In genomic region chr1:248404024-248404423, GRCh38 we compare ENCODE assay signal across 13 cellular contexts. TPM values are rescaled to one million over a fixed set of nuclear protein-coding genes. Genes with fewer than 3 reads are reported as not detected.
A peak's percentile ranks its signal among the peaks of the same experiment; 100 is the strongest.
DNase-seq lines count a peak whose midpoint lies in the region; ATAC-seq, FAIRE-seq and TF ChIP-seq lines count a peak whose summit lies in the region.
"Had no signal": no experiment of that assay in that cellular context is flagged by ENCODE, and none has a peak within 500 bp of the region (broad histone marks: within the 10 kb centered on the region; RNA-seq: fewer than 3 reads in every experiment).

No MANE protein-coding gene starts in this region.

- TF ChIP-seq CTCF in SU-DHL-6 (IDR thresholded peaks at IDR 0.05; ENCODE audit: insufficient read depth, low read length, poor library complexity, severe bottlenecking) (peak; percentile 13), keratinocyte (optimal IDR thresholded peaks at IDR 0.05 in 1 of 3, IDR thresholded peaks at IDR 0.05 in 1 of 3, conservative IDR thresholded peaks at IDR 0.05 in 1 of 3; ENCODE audit: extremely low read depth in 1 of 3, insufficient read depth in 2 of 3, low read length in 3 of 3) (no peak)

- no peak for ATAC-seq in HG03159 (IDR thresholded peaks at IDR 0.05; ENCODE audit: unreplicated experiment)
- ATAC-seq: left lung had no signal

- H3K4me2 ChIP-seq in SU-DHL-6 (ENCODE audit: low read depth, low read length, poor library complexity, severe bottlenecking) (no peak overlapping the region), keratinocyte (ENCODE audit: control insufficient read depth, extremely low read depth, insufficient read depth, low read depth, low read length) (no peak overlapping the region)

- H3K9me3 ChIP-seq in SU-DHL-6 (ENCODE audit: insufficient read depth, low read length) (no peaks in the 10 kb centered on the region), keratinocyte (ENCODE audit: control insufficient read depth, low read depth, low read length) (no peaks in the 10 kb centered on the region)
- H3K9me3 ChIP-seq: left lung, right atrium auricular region had no signal

- FAIRE-seq in keratinocyte (lab: Jason Lieb, UNC), result no peak

- H3K36me3 ChIP-seq in SU-DHL-6 (ENCODE audit: low read length) (no peaks in the 10 kb centered on the region), keratinocyte (ENCODE audit: control insufficient read depth in 2 of 2, extremely low read depth in 1 of 2, insufficient read depth in 2 of 2, low read length in 2 of 2) (no peaks in the 10 kb centered on the region)
- H3K36me3 ChIP-seq: left lung, right atrium auricular region had no signal

- peaks cover 3% of the 10 kb centered on the region for H3K4me1 Mint-ChIP-seq in T-helper 2 cell treated with Interferon-gamma antibody and Interleukin-4, amounts not matched to agents 5 μg/mL and 100 μg/mL, for 36 hours (ENCODE audit: low read depth)

- no peaks in the 10 kb centered on the region for H3K9me1 ChIP-seq in keratinocyte (ENCODE audit: control insufficient read depth, extremely low read depth, insufficient read depth, low read length)

- DNase-seq in NCI-H510A treated with DMSO at 0.1 percent for 48 hours (lab: John Stamatoyannopoulos, UW) (peak; percentile 1), NCI-H510A (lab: John Stamatoyannopoulos, UW) (no peak), HPDE6-E6E7 (ENCODE audit: extremely low spot score) (peak; percentile 6), keratinocyte (ENCODE audit: low read depth, low spot score) (peak; percentile 4), NCI-H2029 treated with DMSO at 0.1 percent for 48 hours (lab: John Stamatoyannopoulos, UW) (no peak)
- no peak for DNase-seq in T-helper 2 cell treated with Interferon-gamma antibody and Interleukin-4, amounts not matched to agents 5 μg/mL and 100 μg/mL, for 36 hours (ENCODE audit: low spot score)
- DNase-seq: activated gamma-delta T cell treated with Interleukin-2 at 50 U/mL for 16 hours, left lung, NCI-H1092 had no signal

- no peaks in the 10 kb centered on the region for H3K36me3 Mint-ChIP-seq in T-helper 2 cell treated with Interferon-gamma antibody and Interleukin-4, amounts not matched to agents 5 μg/mL and 100 μg/mL, for 36 hours (ENCODE audit: low read depth)

- H3K27ac ChIP-seq in SU-DHL-6 (ENCODE audit: low read depth, low read length) (no peak overlapping the region), keratinocyte (ENCODE audit: control insufficient read depth, insufficient read depth, low read length) (no peak overlapping the region)
- H3K27ac ChIP-seq: left lung, right atrium auricular region had no signal

- H3K27ac Mint-ChIP-seq in T-helper 2 cell treated with Interferon-gamma antibody and Interleukin-4, amounts not matched to agents 5 μg/mL and 100 μg/mL, for 36 hours, result no peak overlapping the region

- H3F3A ChIP-seq in SU-DHL-6 (ENCODE audit: insufficient read depth), result no peaks in the 10 kb centered on the region

- dilution Hi-C loops in keratinocyte (cut with MboI; ENCODE audit: extremely low pct_ligation_motif_present, low sequenced_read_pairs), result no loop called here

- no peaks in the 10 kb centered on the region for H3K9me2 ChIP-seq in SU-DHL-6 (replicated peaks; ENCODE audit: insufficient read depth, low read length)

- H3K4me3 ChIP-seq in SU-DHL-6 (ENCODE audit: insufficient read depth, low read length, poor library complexity, severe bottlenecking) (no peak overlapping the region), keratinocyte (ENCODE audit: control insufficient read depth in 2 of 3, extremely low read depth in 1 of 3, insufficient read depth in 2 of 3, low read depth in 1 of 3, low read length in 3 of 3) (no peak overlapping the region)
- H3K4me3 ChIP-seq: left lung, right atrium auricular region had no signal

- no peaks in the 10 kb centered on the region for H4K20me1 ChIP-seq in SU-DHL-6 (ENCODE audit: low read depth, low read length)
- no peaks in the 10 kb centered on the region for H4K20me1 ChIP-seq in keratinocyte (ENCODE audit: control insufficient read depth, extremely low read depth, insufficient read depth, low read length)

- H3K9ac ChIP-seq in SU-DHL-6 (ENCODE audit: low read length) (no peak overlapping the region), keratinocyte (ENCODE audit: control insufficient read depth, extremely low read depth, insufficient read depth, low read length) (no peak overlapping the region)

- no peak overlapping the region for H3K4me3 Mint-ChIP-seq in T-helper 2 cell treated with Interferon-gamma antibody and Interleukin-4, amounts not matched to agents 5 μg/mL and 100 μg/mL, for 36 hours

- H3K27me3 ChIP-seq in SU-DHL-6 (ENCODE audit: low read length) (no peaks in the 10 kb centered on the region), keratinocyte (ENCODE audit: control insufficient read depth, extremely low read depth, insufficient read depth, low read length) (no peaks in the 10 kb centered on the region)
- H3K27me3 ChIP-seq: left lung, right atrium auricular region had no signal

- no peaks in the 10 kb centered on the region for H3K4me1 ChIP-seq in keratinocyte (ENCODE audit: control insufficient read depth, extremely low read depth, insufficient read depth, low read length)
- H3K4me1 ChIP-seq: left lung, right atrium auricular region had no signal

- H3K79me2 ChIP-seq in SU-DHL-6 (ENCODE audit: insufficient read depth, low read length), result no peaks in the 10 kb centered on the region
- H3K79me2 ChIP-seq in keratinocyte (ENCODE audit: control insufficient read depth, insufficient read depth, low read length), result no peaks in the 10 kb centered on the region

- no peaks in the 10 kb centered on the region for H3K27me3 Mint-ChIP-seq in T-helper 2 cell treated with Interferon-gamma antibody and Interleukin-4, amounts not matched to agents 5 μg/mL and 100 μg/mL, for 36 hours (ENCODE audit: low read depth)

- peaks cover 5% of the 10 kb centered on the region for H3K9me3 Mint-ChIP-seq in T-helper 2 cell treated with Interferon-gamma antibody and Interleukin-4, amounts not matched to agents 5 μg/mL and 100 μg/mL, for 36 hours

- H2AFZ ChIP-seq in SU-DHL-6 (ENCODE audit: low read depth, low read length, severe bottlenecking), result no peak overlapping the region
- H2AFZ ChIP-seq in keratinocyte (ENCODE audit: control insufficient read depth, low read length), result no peak overlapping the region

RNA-seq across cellular contexts. Expression of gene OR2T1, which starts 1.2 kb away (rescaled TPM):
- polyA plus RNA-seq in keratinocyte, result not detected in 3 replicates
- not detected for polyA plus RNA-seq in keratinocyte (2011; ENCODE audit: low read depth)
- not detected in 2 replicates for polyA plus RNA-seq in keratinocyte (2011; cell fraction: cytosol; rRNA removed)
- polyA plus RNA-seq in keratinocyte (2011; cell fraction: nucleus; rRNA removed), result not detected in 2 replicates
- polyA plus RNA-seq in keratinocyte (2012; ENCODE audit: low replicate concordance), result not detected in 2 replicates
- polyA minus RNA-seq in keratinocyte, result not detected in 3 replicates
- polyA minus RNA-seq in keratinocyte (2011; cell fraction: cytosol; rRNA and poly(A)+ RNA removed), result not detected
- not detected in 2 replicates for polyA minus RNA-seq in keratinocyte (2011; cell fraction: nucleus; rRNA and poly(A)+ RNA removed)
- polyA plus RNA-seq: AG04450 had no signal

RNA-seq across cellular contexts. Expression of gene OR2T6, which starts 28.5 kb away (rescaled TPM):
- not detected in 3 replicates for polyA plus RNA-seq in keratinocyte
- polyA plus RNA-seq in keratinocyte (2011; ENCODE audit: low read depth), result not detected
- polyA plus RNA-seq in keratinocyte (2011; cell fraction: cytosol; rRNA removed), result not detected in 2 replicates
- not detected in 2 replicates for polyA plus RNA-seq in keratinocyte (2011; cell fraction: nucleus; rRNA removed)
- not detected in 2 replicates for polyA plus RNA-seq in keratinocyte (2012; ENCODE audit: low replicate concordance)
- polyA minus RNA-seq in keratinocyte, result not detected in 3 replicates
- not detected for polyA minus RNA-seq in keratinocyte (2011; cell fraction: cytosol; rRNA and poly(A)+ RNA removed)
- polyA minus RNA-seq in keratinocyte (2011; cell fraction: nucleus; rRNA and poly(A)+ RNA removed), result not detected in 2 replicates
- polyA plus RNA-seq: AG04450 had no signal

RNA-seq across cellular contexts. Expression of gene OR2T2, which starts 41.4 kb away (rescaled TPM):
- polyA plus RNA-seq in keratinocyte, result not detected in 3 replicates
- not detected for polyA plus RNA-seq in keratinocyte (2011; ENCODE audit: low read depth)
- polyA plus RNA-seq in keratinocyte (2011; cell fraction: cytosol; rRNA removed), result not detected in 2 replicates
- not detected in 2 replicates for polyA plus RNA-seq in keratinocyte (2011; cell fraction: nucleus; rRNA removed)
- polyA plus RNA-seq in keratinocyte (2012; ENCODE audit: low replicate concordance), result not detected in 2 replicates
- polyA minus RNA-seq in keratinocyte, result not detected in 3 replicates
- polyA minus RNA-seq in keratinocyte (2011; cell fraction: cytosol; rRNA and poly(A)+ RNA removed), result not detected
- not detected in 2 replicates for polyA minus RNA-seq in keratinocyte (2011; cell fraction: nucleus; rRNA and poly(A)+ RNA removed)
- polyA plus RNA-seq: AG04450 had no signal

RNA-seq across cellular contexts. Expression of gene OR2T4, which starts 42.6 kb away (rescaled TPM):
- polyA plus RNA-seq in keratinocyte, result not detected in 3 replicates
- not detected for polyA plus RNA-seq in keratinocyte (2011; ENCODE audit: low read depth)
- not detected in 2 replicates for polyA plus RNA-seq in keratinocyte (2011; cell fraction: cytosol; rRNA removed)
- not detected in 2 replicates for polyA plus RNA-seq in keratinocyte (2011; cell fraction: nucleus; rRNA removed)
- not detected in 2 replicates for polyA plus RNA-seq in keratinocyte (2012; ENCODE audit: low replicate concordance)
- not detected in 3 replicates for polyA minus RNA-seq in keratinocyte
- not detected for polyA minus RNA-seq in keratinocyte (2011; cell fraction: cytosol; rRNA and poly(A)+ RNA removed)
- polyA minus RNA-seq in keratinocyte (2011; cell fraction: nucleus; rRNA and poly(A)+ RNA removed), result not detected in 2 replicates
- polyA plus RNA-seq: AG04450 had no signal

RNA-seq across cellular contexts. Expression of gene OR14C36, which starts 55.4 kb away (rescaled TPM):
- not detected in 3 replicates for polyA plus RNA-seq in keratinocyte
- not detected for polyA plus RNA-seq in keratinocyte (2011; ENCODE audit: low read depth)
- not detected in 2 replicates for polyA plus RNA-seq in keratinocyte (2011; cell fraction: cytosol; rRNA removed)
- polyA plus RNA-seq in keratinocyte (2011; cell fraction: nucleus; rRNA removed), result not detected in 2 replicates
- not detected in 2 replicates for polyA plus RNA-seq in keratinocyte (2012; ENCODE audit: low replicate concordance)
- polyA minus RNA-seq in keratinocyte, result not detected in 3 replicates
- polyA minus RNA-seq in keratinocyte (2011; cell fraction: cytosol; rRNA and poly(A)+ RNA removed), result not detected
- not detected in 2 replicates for polyA minus RNA-seq in keratinocyte (2011; cell fraction: nucleus; rRNA and poly(A)+ RNA removed)
- polyA plus RNA-seq: AG04450 had no signal

Comparison
In these comparisons a context has a peak if more than half of its experiments do, and no peak if none do; other contexts are left out.
1. DNase-seq: peak in NCI-H510A treated with DMSO at 0.1 percent for 48 hours (single experiment), HPDE6-E6E7 (single experiment) and keratinocyte (single experiment); none in NCI-H510A (single experiment), T-helper 2 cell treated with Interferon-gamma antibody and Interleukin-4, amounts not matched to agents 5 μg/mL and 100 μg/mL, for 36 hours (single experiment) and NCI-H2029 treated with DMSO at 0.1 percent for 48 hours (single experiment).